Comparison of ENCODE assay signal across 8 cellular contexts in genomic region chr2:218257390-218257981, GRCh38. TPM values are rescaled to one million over a fixed set of nuclear protein-coding genes. Genes with fewer than 3 reads are reported as not detected.
DNase-seq lines count a peak whose midpoint lies in the region; ATAC-seq and TF ChIP-seq lines count a peak whose summit lies in the region.

No MANE protein-coding gene starts in this region.

- no peak for TF ChIP-seq POLR2A in upper lobe of left lung (IDR thresholded peaks at IDR 0.05)

- DNase-seq in ELR (ENCODE audit: low read depth): peak; percentile 43
- peak; percentile 53 for DNase-seq in Jurkat, Clone E6-1 (ENCODE audit: low read depth, low spot score)
- peak; percentile 86 for DNase-seq in activated CD4-positive, alpha-beta T cell treated with anti-CD3 and anti-CD28 coated beads for 48 hours
- peak; percentile 72 for DNase-seq in ecto neural progenitor cell (ENCODE audit: low spot score)
- DNase-seq in upper lobe of left lung: peak in 1 of 2 donors; percentile 46
- no peak for DNase-seq in NCI-H345 (lab: John Stamatoyannopoulos, UW)

- H3K4me1 ChIP-seq in neutrophil (ENCODE audit: control insufficient read depth in 1 of 2, insufficient read depth in 1 of 2, low read depth in 1 of 2, low read length in 1 of 2) (peaks cover 5 to 12% of the 10 kb centered on the region in 2 experiments), upper lobe of left lung (peaks cover 46 to 55% (median 48%) of the 10 kb centered on the region in 4 donors)

- TF ChIP-seq CTCF in neutrophil (IDR thresholded peaks at IDR 0.05): peak; percentile 65
- TF ChIP-seq CTCF in upper lobe of left lung (IDR thresholded peaks at IDR 0.05): peak in 5 of 6 experiments; percentile 31 to 71 (median 54)

- no peak overlapping the region for H3K4me3 ChIP-seq in Jurkat, Clone E6-1 (ENCODE audit: low read length)
- H3K4me3 ChIP-seq in neutrophil (ENCODE audit: low read depth in 1 of 2, low read length in 1 of 2) (no peak overlapping the region), upper lobe of left lung (no peak overlapping the region)

- 26 to 35% methylated on average over 7 to 8 of the region's 8 CpGs for WGBS in upper lobe of left lung, 2 donors

- TF ChIP-seq EP300 in upper lobe of left lung (IDR thresholded peaks at IDR 0.05): no peak

- peak overlapping the region; percentile 75 for H3K27ac ChIP-seq in neutrophil
- peak overlapping the region in 3 of 4 donors; percentile 6 to 80 (median 64) for H3K27ac ChIP-seq in upper lobe of left lung

- ATAC-seq in GM21526 (IDR thresholded peaks at IDR 0.05; ENCODE audit: low FRiP score, unreplicated experiment) (peak; percentile 76), upper lobe of left lung (ENCODE audit: low FRiP score in 2 of 2) (peak; percentile 26 to 49)

- H3K36me3 ChIP-seq in neutrophil (peaks cover 49% of the 10 kb centered on the region), upper lobe of left lung (peaks cover 12 to 48% (median 40%) of the 10 kb centered on the region in 4 donors)

- H3K9me3 ChIP-seq in neutrophil: no peaks in the 10 kb centered on the region
- H3K9me3 ChIP-seq in upper lobe of left lung: no peaks in the 10 kb centered on the region

- H3K27me3 ChIP-seq in neutrophil (no peaks in the 10 kb centered on the region), upper lobe of left lung (no peaks in the 10 kb centered on the region)

RNA-seq across cellular contexts. Expression of gene GPBAR1, which starts 3.3 kb away (rescaled TPM):
- polyA plus RNA-seq in Jurkat, Clone E6-1 (2012; ENCODE audit: insufficient read depth, insufficient read length): not detected
- 1 to 10 TPM in 5 of 6 donors, under 1 TPM in 1; 0.33 to 6.4 (median 4.1) TPM for total RNA-seq in upper lobe of left lung

RNA-seq across cellular contexts. Expression of gene AAMP, which starts 12.5 kb away (rescaled TPM):
- polyA plus RNA-seq in Jurkat, Clone E6-1 (2012; ENCODE audit: insufficient read depth, insufficient read length): 145 TPM
- 100 to 1,000 TPM in 4 of 6 donors, 10 to 100 TPM in 2; 67.1 to 168 (median 118) TPM for total RNA-seq in upper lobe of left lung

RNA-seq across cellular contexts. Expression of gene PNKD, which starts 12.8 kb away (rescaled TPM):
- 52.3 TPM for polyA plus RNA-seq in Jurkat, Clone E6-1 (2012; ENCODE audit: insufficient read depth, insufficient read length)
- 100 to 1,000 TPM in 2 of 6 donors, 10 to 100 TPM in 4; 69.8 to 153 (median 87.2) TPM for total RNA-seq in upper lobe of left lung

RNA-seq across cellular contexts. Expression of gene TMBIM1, which starts 34.8 kb away (rescaled TPM):
- 15.8 TPM for polyA plus RNA-seq in Jurkat, Clone E6-1 (2012; ENCODE audit: insufficient read depth, insufficient read length)
- total RNA-seq in upper lobe of left lung: 100 to 1,000 TPM; 112 to 359 (median 236) TPM

RNA-seq across cellular contexts. Expression of gene ARPC2, which starts 40.5 kb away (rescaled TPM):
- polyA plus RNA-seq in Jurkat, Clone E6-1 (2012; ENCODE audit: insufficient read depth, insufficient read length): 511 TPM
- 100 to 1,000 TPM; 233 to 440 (median 357) TPM for total RNA-seq in upper lobe of left lung
